ENCODE assay signal across 1 cellular context in the genomic region with DNA sequence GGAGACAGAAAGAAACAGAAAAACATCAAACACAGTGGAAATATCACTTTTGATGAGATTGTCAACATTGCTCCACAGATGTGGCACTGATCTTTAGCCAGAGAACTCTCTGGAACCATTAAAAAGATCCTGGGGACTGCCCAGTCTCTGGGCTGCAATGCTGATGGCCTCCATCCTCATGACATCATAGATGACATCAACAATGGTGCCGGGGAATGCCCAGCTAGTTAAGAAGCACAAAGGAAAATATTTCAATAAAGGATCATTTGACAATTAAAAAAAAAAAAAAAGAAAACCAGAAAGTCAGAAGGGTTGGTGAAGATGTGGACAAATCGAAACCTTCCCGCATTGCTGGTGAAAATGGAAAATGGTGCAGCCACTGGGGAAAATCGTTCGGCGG.
TF ChIP-seq lines count a peak whose summit lies in the region.

No MANE protein-coding gene starts in this region.

TF ChIP-seq in HepG2, 621 proteins besides CTCF, POLR2A, EP300 and RAD21:
- peak; percentile 72 for TF ChIP-seq ATF7 (IDR thresholded peaks at IDR 0.05)
- no peak for TF ChIP-seq ATF7 (CRISPR knock-in tag; IDR thresholded peaks at IDR 0.05)
- no peak for TF ChIP-seq TCF7 (IDR thresholded peaks at IDR 0.05; ENCODE audit: low read depth)
- peak; percentile 66 for TF ChIP-seq CREB1 (IDR thresholded peaks at IDR 0.05)
- TF ChIP-seq CREB1 (CRISPR knock-in tag; IDR thresholded peaks at IDR 0.05) = no peak
- TF ChIP-seq LCORL (IDR thresholded peaks at IDR 0.05) = no peak
- TF ChIP-seq LCORL (CRISPR knock-in tag; IDR thresholded peaks at IDR 0.05) = no peak
